Comparison of ENCODE assay signal across 8 cellular contexts in genomic region chr2:59301466-59302402, GRCh38.
A peak's percentile ranks its signal among the peaks of the same experiment; 100 is the strongest.
DNase-seq lines count a peak whose midpoint lies in the region; ATAC-seq and TF ChIP-seq lines count a peak whose summit lies in the region.

No MANE protein-coding gene starts in this region.

- H3K9me3 ChIP-seq in OCI-LY1 (ENCODE audit: low read length) (no peaks in the 10 kb centered on the region), upper lobe of right lung (no peaks in the 10 kb centered on the region)

- H3F3A ChIP-seq in OCI-LY1 (ENCODE audit: insufficient read depth, low read length), result no peaks in the 10 kb centered on the region

- DNase-seq in DMS 273 treated with DMSO at 0.1 percent for 48 hours (lab: John Stamatoyannopoulos, UW) (peak; percentile 38), HuH-7 (ENCODE audit: low spot score) (peak; percentile 14), coronary artery (ENCODE audit: low spot score) (no peak), left lobe of liver (ENCODE audit: low spot score) (no peak), upper lobe of right lung (no peak), posterior vena cava (ENCODE audit: low spot score) (no peak)

- H3K4me2 ChIP-seq in OCI-LY1 (ENCODE audit: low read length), result no peak overlapping the region

- H3K9me2 ChIP-seq in OCI-LY1 (ENCODE audit: low read depth, low read length), result no peaks in the 10 kb centered on the region

- ATAC-seq in GM19351 (IDR thresholded peaks at IDR 0.05; ENCODE audit: unreplicated experiment), result peak; percentile 81
- peak; percentile 90 for ATAC-seq in left lobe of liver
- peak; percentile 94 for ATAC-seq in upper lobe of right lung

- H3K27me3 ChIP-seq in OCI-LY1 (ENCODE audit: insufficient read depth, low read length) (no peaks in the 10 kb centered on the region), upper lobe of right lung (no peaks in the 10 kb centered on the region)

- H3K36me3 ChIP-seq in OCI-LY1 (ENCODE audit: insufficient read depth, low read length), result no peaks in the 10 kb centered on the region
- H3K36me3 ChIP-seq in upper lobe of right lung, result no peaks in the 10 kb centered on the region

- H3K27ac ChIP-seq in OCI-LY1 (ENCODE audit: low read depth, low read length, poor library complexity, severe bottlenecking), result no peak overlapping the region
- H3K27ac ChIP-seq in coronary artery, result no peak overlapping the region
- H3K27ac ChIP-seq in upper lobe of right lung, result no peak overlapping the region

- H3K9ac ChIP-seq in OCI-LY1 (ENCODE audit: low read length), result no peak overlapping the region

- no peak overlapping the region for H3K4me3 ChIP-seq in OCI-LY1 (ENCODE audit: low read depth, low read length, poor library complexity, severe bottlenecking)
- H3K4me3 ChIP-seq in coronary artery, result peak overlapping the region; percentile 36
- no peak overlapping the region for H3K4me3 ChIP-seq in upper lobe of right lung

- H3K79me2 ChIP-seq in OCI-LY1 (ENCODE audit: insufficient read depth, low read length), result no peaks in the 10 kb centered on the region

- H3K4me1 ChIP-seq in OCI-LY1 (ENCODE audit: insufficient read depth, low read length, severe bottlenecking), result no peaks in the 10 kb centered on the region
- H3K4me1 ChIP-seq in upper lobe of right lung, result no peaks in the 10 kb centered on the region

- TF ChIP-seq CTCF in OCI-LY1 (IDR thresholded peaks at IDR 0.05; ENCODE audit: low read length) (peak; percentile 56), coronary artery (IDR thresholded peaks at IDR 0.05) (peak; percentile 25), upper lobe of right lung (IDR thresholded peaks at IDR 0.05) (peak; percentile 66)

- intact Hi-C loops in upper lobe of right lung (cut with DNase I), result no loop called here
- intact Hi-C loops in posterior vena cava (cut with DNase I), result no loop called here

- no peaks in the 10 kb centered on the region for H4K20me1 ChIP-seq in OCI-LY1 (ENCODE audit: insufficient read depth, low read length)

- H2AFZ ChIP-seq in OCI-LY1 (ENCODE audit: low read length), result no peak overlapping the region

Comparison
In these comparisons a context has a peak if more than half of its experiments do, and no peak if none do; other contexts are left out.
1. DNase-seq: peak in DMS 273 treated with DMSO at 0.1 percent for 48 hours (single experiment) and HuH-7 (single experiment); none in coronary artery (single experiment), left lobe of liver (single experiment), upper lobe of right lung (single experiment) and posterior vena cava (single experiment).
2. Peak in every context shown above with its lines, with median percentiles within 50 percentile points of each other: ATAC-seq and CTCF ChIP-seq.